In genomic region chr4:22442956-22443355, GRCh38 we compare ENCODE assay signal across 20 cellular contexts.
DNase-seq lines count a peak whose midpoint lies in the region; ATAC-seq, FAIRE-seq and TF ChIP-seq lines count a peak whose summit lies in the region.
"Had no signal": no experiment of that assay in that cellular context is flagged by ENCODE, and none has a peak within 500 bp of the region (broad histone marks: within the 10 kb centered on the region; RNA-seq: fewer than 3 reads in every experiment).

No MANE protein-coding gene starts in this region.

- intact Hi-C loops in right lobe of liver (cut with DNase I): no loop called here

- no peaks in the 10 kb centered on the region for H3K36me3 ChIP-seq in right lobe of liver

- ATAC-seq in right lobe of liver (peak; percentile 62 to 78 (median 67)), HG03571 (IDR thresholded peaks at IDR 0.05; ENCODE audit: unreplicated experiment) (no peak)

- H3K27me3 Mint-ChIP-seq in activated T-cell treated with anti-CD3 and anti-CD28 coated beads, Interleukin-2, amount 50 U/mL, for 24 hours: no peaks in the 10 kb centered on the region
- H3K27me3 Mint-ChIP-seq in mesothelial cell of epicardium (ENCODE audit: low read depth): no peaks in the 10 kb centered on the region
- H3K27me3 Mint-ChIP-seq: CD4-positive, alpha-beta memory T cell had no signal

- no peaks in the 10 kb centered on the region for H3K27me3 ChIP-seq in right lobe of liver

- no peak for DNase-seq in activated T-cell treated with anti-CD3 and anti-CD28 coated beads, Interleukin-2, amount 50 U/mL, for 24 hours
- no peak for DNase-seq in activated T-cell treated with anti-CD3 and anti-CD28 coated beads for 4 hours
- peak; percentile 13 for DNase-seq in amniotic epithelial cell (ENCODE audit: low read depth)
- no peak for DNase-seq in right lobe of liver
- no peak for DNase-seq in mesothelial cell of epicardium (ENCODE audit: low spot score in 2 of 2, unreplicated experiment in 2 of 2)
- DNase-seq: C1 segment of cervical spinal cord; Calu3; CD4-positive, alpha-beta memory T cell; COR-L47; DMS53; DMS79 treated with DMSO at 0.1 percent for 48 hours; GF-D8; GOT3; HFFc6 had no signal

- H3K27ac Mint-ChIP-seq in activated T-cell treated with anti-CD3 and anti-CD28 coated beads, Interleukin-2, amount 50 U/mL, for 24 hours: peak overlapping the region; percentile 6
- no peak overlapping the region for H3K27ac Mint-ChIP-seq in mesothelial cell of epicardium
- H3K27ac Mint-ChIP-seq: CD4-positive, alpha-beta memory T cell; HFFc6 had no signal

- peak; percentile 34 for TF ChIP-seq POLR2A in right lobe of liver (IDR thresholded peaks at IDR 0.05)

- H3K4me3 ChIP-seq in right lobe of liver: peak overlapping the region in 2 of 3 donors; percentile 52 to 54
- H3K4me3 ChIP-seq: HAP-1 had no signal

- no peaks in the 10 kb centered on the region for H3K9me3 Mint-ChIP-seq in activated T-cell treated with anti-CD3 and anti-CD28 coated beads, Interleukin-2, amount 50 U/mL, for 24 hours
- H3K9me3 Mint-ChIP-seq in mesothelial cell of epicardium: peaks cover 12% of the 10 kb centered on the region
- H3K9me3 Mint-ChIP-seq: HFFc6 had no signal

- H3K9me3 ChIP-seq in right lobe of liver: no peaks in the 10 kb centered on the region
- H3K9me3 ChIP-seq: HAP-1 had no signal

- H3K36me3 Mint-ChIP-seq in activated T-cell treated with anti-CD3 and anti-CD28 coated beads, Interleukin-2, amount 50 U/mL, for 24 hours (ENCODE audit: low read depth): peaks cover 44% of the 10 kb centered on the region
- peaks cover 49% of the 10 kb centered on the region for H3K36me3 Mint-ChIP-seq in mesothelial cell of epicardium
- H3K36me3 Mint-ChIP-seq: CD4-positive, alpha-beta memory T cell had no signal

- H3K4me1 Mint-ChIP-seq in activated T-cell treated with anti-CD3 and anti-CD28 coated beads, Interleukin-2, amount 50 U/mL, for 24 hours (ENCODE audit: low read depth): peaks cover 37% of the 10 kb centered on the region
- H3K4me1 Mint-ChIP-seq in mesothelial cell of epicardium: peaks cover 4% of the 10 kb centered on the region

- H3K4me3 Mint-ChIP-seq in activated T-cell treated with anti-CD3 and anti-CD28 coated beads, Interleukin-2, amount 50 U/mL, for 24 hours: no peak overlapping the region
- no peak overlapping the region for H3K4me3 Mint-ChIP-seq in mesothelial cell of epicardium
- H3K4me3 Mint-ChIP-seq: CD4-positive, alpha-beta memory T cell; HFFc6 had no signal

- peaks cover 0 to 42% (median 3%) of the 10 kb centered on the region in 4 donors for H3K4me1 ChIP-seq in right lobe of liver
- H3K4me1 ChIP-seq: HAP-1 had no signal

- FAIRE-seq in endometrium (lab: Jason Lieb, UNC): peak; percentile 8
- FAIRE-seq: GM12891, GM18507, H54 had no signal

- WGBS in right lobe of liver (ENCODE audit: insufficient coverage, low coverage, low lambda C conversion rate, missing lambda C conversion rate): 26% methylated on average over 2 of the region's 2 CpGs

- no peak for TF ChIP-seq CTCF in right lobe of liver (IDR thresholded peaks at IDR 0.05)
- TF ChIP-seq CTCF in mesothelial cell of epicardium (IDR thresholded peaks at IDR 0.05; ENCODE audit: unreplicated experiment): no peak

- peak overlapping the region in 2 of 3 donors; percentile 68 to 89 for H3K27ac ChIP-seq in right lobe of liver
